In genomic region chr11:78216021-78216420, GRCh38 we compare ENCODE assay signal across 25 cellular contexts.
"Had no signal": no experiment of that assay in that cellular context is flagged by ENCODE, and none has a peak within 500 bp of the region (broad histone marks: within the 10 kb centered on the region; RNA-seq: fewer than 3 reads in every experiment).

No MANE protein-coding gene starts in this region.

- H3K36me3 ChIP-seq: colonic mucosa had no signal

- H3K27me3 ChIP-seq: adrenal gland, cardiac muscle cell, colonic mucosa, left lung, tibial nerve had no signal

- H3K27me3 Mint-ChIP-seq: activated CD4-positive, alpha-beta memory T cell treated with anti-CD3 and anti-CD28 coated beads for 36 hours; activated CD4-positive, alpha-beta T cell treated with anti-CD3 and anti-CD28 coated beads, Interleukin-2, amount 10 ng/mL, durations not matched to agents 24 days and 14 days; activated naive CD8-positive, alpha-beta T cell treated with anti-CD3 and anti-CD28 coated beads for 36 hours; activated T-helper 17 cell treated with anti-CD3 and anti-CD28 coated beads, Interleukin-2, amount 50 U/mL, for 72 hours; brain had no signal

- ATAC-seq: activated T-helper 17 cell treated with anti-CD3 and anti-CD28 coated beads, Interleukin-2, amount 50 U/mL, for 72 hours; left lung; right cardiac atrium had no signal

- H3K9me3 ChIP-seq: adrenal gland, colonic mucosa, left lung, tibial nerve had no signal

- H3K4me1 ChIP-seq: colonic mucosa, parathyroid adenoma had no signal

- DNase-seq: activated CD4-positive, alpha-beta memory T cell treated with anti-CD3 and anti-CD28 coated beads for 36 hours; activated CD4-positive, alpha-beta T cell treated with anti-CD3 and anti-CD28 coated beads, Interleukin-2, amount 10 ng/mL, durations not matched to agents 24 days and 14 days; activated CD4-positive, CD25-positive, alpha-beta regulatory T cell treated with anti-CD3 and anti-CD28 coated beads, Interleukin-2, amount 50 U/mL, for 72 hours; activated CD8-positive, alpha-beta memory T cell treated with anti-CD3 and anti-CD28 coated beads, Interleukin-2, amount 50 U/mL, for 4 hours; activated naive CD4-positive, alpha-beta T cell; activated naive CD8-positive, alpha-beta T cell treated with anti-CD3 and anti-CD28 coated beads for 36 hours; activated T-cell treated with anti-CD3 and anti-CD28 coated beads, Interleukin-2, amount 50 U/mL, for 1 hour; cerebellar nuclear complex; colonic mucosa; effector CD8-positive, alpha-beta T cell; left lung; mesendoderm; right cardiac atrium; stimulated activated naive CD4-positive, alpha-beta T cell; T-helper 1 cell had no signal

- H3K4me3 ChIP-seq: adrenal gland, cardiac muscle cell, colonic mucosa, left lung, lung, tibial nerve had no signal

- H3K4me3 Mint-ChIP-seq: activated CD4-positive, alpha-beta memory T cell treated with anti-CD3 and anti-CD28 coated beads for 36 hours; activated CD4-positive, alpha-beta T cell treated with anti-CD3 and anti-CD28 coated beads, Interleukin-2, amount 10 ng/mL, durations not matched to agents 24 days and 14 days; activated naive CD8-positive, alpha-beta T cell treated with anti-CD3 and anti-CD28 coated beads for 36 hours; activated T-helper 17 cell treated with anti-CD3 and anti-CD28 coated beads, Interleukin-2, amount 50 U/mL, for 72 hours; brain; nephron had no signal

- H3K4me1 Mint-ChIP-seq: activated T-helper 17 cell treated with anti-CD3 and anti-CD28 coated beads, Interleukin-2, amount 50 U/mL, for 72 hours; nephron had no signal

- H3K27ac Mint-ChIP-seq: activated CD4-positive, alpha-beta memory T cell treated with anti-CD3 and anti-CD28 coated beads for 36 hours; activated CD4-positive, alpha-beta T cell treated with anti-CD3 and anti-CD28 coated beads, Interleukin-2, amount 10 ng/mL, durations not matched to agents 24 days and 14 days; activated naive CD8-positive, alpha-beta T cell treated with anti-CD3 and anti-CD28 coated beads for 36 hours; nephron had no signal

- FAIRE-seq: frontal cortex, TTC549 had no signal

- H3K27ac ChIP-seq: adrenal gland, cardiac muscle cell, colonic mucosa, parathyroid adenoma had no signal
